In genomic region chr14:46482200-46482599, GRCh38 we compare ENCODE assay signal across 25 cellular contexts.
"Had no signal": no experiment of that assay in that cellular context is flagged by ENCODE, and none has a peak within 500 bp of the region (broad histone marks: within the 10 kb centered on the region; RNA-seq: fewer than 3 reads in every experiment).

No MANE protein-coding gene starts in this region.

- H3K27ac ChIP-seq: colonic mucosa, coronary artery, dorsolateral prefrontal cortex, epithelial cell of prostate, esophagus muscularis mucosa, esophagus squamous epithelium, foreskin keratinocyte, gastrocnemius medialis, gastroesophageal sphincter, heart left ventricle had no signal

- DNase-seq: colonic mucosa; cortex of kidney; dermis blood vessel endothelial cell; dorsolateral prefrontal cortex; effector CD4-positive, alpha-beta T cell; effector CD8-positive, alpha-beta T cell; effector memory CD4-positive, alpha-beta T cell; effector memory CD8-positive, alpha-beta T cell; endodermal cell; erythroblast; esophagus squamous epithelium; foreskin fibroblast; foreskin keratinocyte; foreskin melanocyte; gastrocnemius medialis; glutamatergic neuron; head of caudate nucleus; heart left ventricle had no signal

- H3K9me3 ChIP-seq: colonic mucosa, esophagus squamous epithelium, gastrocnemius medialis, gastroesophageal sphincter had no signal

- FAIRE-seq: colon, endothelial cell of umbilical vein had no signal

- H3K36me3 ChIP-seq: colonic mucosa, esophagus muscularis mucosa, esophagus squamous epithelium, gastrocnemius medialis, gastroesophageal sphincter, heart left ventricle had no signal

- H3K27me3 ChIP-seq: colonic mucosa, dorsolateral prefrontal cortex, esophagus muscularis mucosa, esophagus squamous epithelium, foreskin keratinocyte, gastrocnemius medialis, gastroesophageal sphincter, heart left ventricle had no signal

- H3K4me3 ChIP-seq: colonic mucosa, coronary artery, dorsolateral prefrontal cortex, esophagus muscularis mucosa, esophagus squamous epithelium, gastrocnemius medialis, gastroesophageal sphincter, heart left ventricle had no signal

- H3K4me1 ChIP-seq: colonic mucosa, esophagus muscularis mucosa, esophagus squamous epithelium, foreskin keratinocyte, gastrocnemius medialis, gastroesophageal sphincter, heart left ventricle had no signal

- ATAC-seq: effector memory CD8-positive, alpha-beta T cell; esophagus mucosa; foreskin keratinocyte; gastrocnemius medialis; gastroesophageal sphincter; heart left ventricle had no signal
